Comparison of ENCODE assay signal across 14 cellular contexts in the genomic region with DNA sequence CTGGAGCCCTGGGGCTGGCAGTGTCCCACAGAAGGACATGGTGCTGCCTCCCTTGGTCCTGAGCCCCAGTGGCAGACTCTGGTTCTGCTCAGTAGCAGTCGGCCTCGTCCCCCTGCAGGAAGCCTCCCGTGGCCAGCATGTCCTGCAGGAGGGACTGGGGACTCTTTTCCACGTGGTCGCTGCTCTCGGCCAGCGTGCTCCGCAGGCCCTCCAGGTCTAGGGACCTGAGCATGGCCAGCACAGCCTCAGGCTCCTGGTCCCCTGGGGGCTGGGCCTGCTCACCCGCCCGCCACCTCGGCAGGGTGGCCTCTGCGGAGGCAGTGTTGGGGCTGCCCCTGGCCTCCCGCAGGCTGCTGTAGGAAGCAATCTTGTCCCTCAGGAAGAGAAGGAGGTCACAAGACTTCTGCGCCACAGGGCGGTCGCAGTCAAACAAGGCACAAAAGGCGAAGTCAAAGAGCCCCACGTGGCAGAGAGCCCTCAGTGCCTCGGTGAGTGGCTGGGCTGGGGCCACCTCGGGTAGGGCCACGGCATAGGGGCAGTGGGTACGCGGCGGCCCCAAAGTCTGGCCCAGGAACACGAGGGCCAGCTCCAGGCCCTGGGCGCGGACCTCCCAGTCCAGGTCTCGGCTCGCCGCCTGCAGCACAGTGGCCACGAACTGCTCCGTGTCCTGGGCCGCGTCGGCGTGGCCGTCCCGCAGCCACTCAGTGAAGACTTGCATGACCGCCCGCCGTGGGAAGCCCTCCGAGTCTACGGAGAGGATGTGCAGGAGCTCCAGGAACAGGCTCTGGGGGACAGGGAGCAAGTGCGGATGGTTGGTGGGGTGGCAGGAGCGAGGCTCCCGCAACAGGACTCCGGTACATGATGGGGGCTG. TPM values are rescaled to one million over a fixed set of nuclear protein-coding genes. Genes with fewer than 3 reads are reported as not detected.
DNase-seq lines count a peak whose midpoint lies in the region; ATAC-seq, FAIRE-seq and TF ChIP-seq lines count a peak whose summit lies in the region.
"Had no signal": no experiment of that assay in that cellular context is flagged by ENCODE, and none has a peak within 500 bp of the region (broad histone marks: within the 10 kb centered on the region; RNA-seq: fewer than 3 reads in every experiment).

No MANE protein-coding gene starts in this region.

- H3K27ac ChIP-seq in GM12878 (ENCODE audit: control insufficient read depth, insufficient read depth) (no peak overlapping the region), right lobe of liver (no peak overlapping the region), upper lobe of right lung (no peak overlapping the region)
- H3K27ac ChIP-seq: ascending aorta, thyroid gland had no signal

- WGBS in GM12878 (ENCODE audit: insufficient coverage, insufficient replicate concordance, low lambda C conversion rate, missing lambda C conversion rate), result 94% methylated on average over 47 of the region's 47 CpGs
- WGBS in right lobe of liver (ENCODE audit: insufficient coverage, low coverage, low lambda C conversion rate, missing lambda C conversion rate), result no CpG with 5 or more reads among the region's 47 CpGs

- H3K36me3 Mint-ChIP-seq in activated naive CD8-positive, alpha-beta T cell treated with anti-CD3 and anti-CD28 coated beads, Interleukin-2, amount 10 ng/mL, durations not matched to agents 7 days and 5 days, result no peaks in the 10 kb centered on the region
- H3K36me3 Mint-ChIP-seq in activated naive CD8-positive, alpha-beta T cell treated with anti-CD3 and anti-CD28 coated beads for 36 hours, result peaks cover 2% of the 10 kb centered on the region

- POLR2A ChIA-PET in activated naive CD8-positive, alpha-beta T cell treated with anti-CD3 and anti-CD28 coated beads, Interleukin-2, amount 10 ng/mL, durations not matched to agents 7 days and 5 days (lab: Charles Lee), result interaction anchor here (1.1 kb wide), 1 partner anchor 16 kb away, joined by 3 read pairs; no protein-coding TSS in a partner anchor
- POLR2A ChIA-PET in GM12878 (lab: Charles Lee), result no interaction called here

- DNase-seq in activated naive CD8-positive, alpha-beta T cell treated with anti-CD3 and anti-CD28 coated beads, Interleukin-2, amount 10 ng/mL, durations not matched to agents 7 days and 5 days, result peak; percentile 32
- no peak for DNase-seq in activated naive CD8-positive, alpha-beta T cell treated with anti-CD3 and anti-CD28 coated beads for 36 hours
- DNase-seq in GM12878 (ENCODE audit: low read depth, low spot score) (no peak), right lobe of liver (peak in 2 of 3 donors; percentile 28 to 51), upper lobe of right lung (peak; percentile 65), EL (no peak)
- DNase-seq: activated CD4-positive, alpha-beta T cell treated with anti-CD3 and anti-CD28 coated beads for 1 hour; activated T-cell treated with anti-CD3 and anti-CD28 coated beads, Interleukin-2, amount 50 U/mL, for 1 hour; foreskin melanocyte; thyroid gland had no signal

- H3K4me1 Mint-ChIP-seq in activated naive CD8-positive, alpha-beta T cell treated with anti-CD3 and anti-CD28 coated beads, Interleukin-2, amount 10 ng/mL, durations not matched to agents 7 days and 5 days, result no peaks in the 10 kb centered on the region
- no peaks in the 10 kb centered on the region for H3K4me1 Mint-ChIP-seq in activated naive CD8-positive, alpha-beta T cell treated with anti-CD3 and anti-CD28 coated beads for 36 hours

- H3K9me3 Mint-ChIP-seq in activated naive CD8-positive, alpha-beta T cell treated with anti-CD3 and anti-CD28 coated beads, Interleukin-2, amount 10 ng/mL, durations not matched to agents 7 days and 5 days, result no peaks in the 10 kb centered on the region
- no peaks in the 10 kb centered on the region for H3K9me3 Mint-ChIP-seq in activated naive CD8-positive, alpha-beta T cell treated with anti-CD3 and anti-CD28 coated beads for 36 hours

- H3K4me2 ChIP-seq in GM12878 (ENCODE audit: control insufficient read depth, insufficient read depth), result no peak overlapping the region

- RAD21 ChIA-PET in GM12878 (lab: Charles Lee; ENCODE audit: unreplicated experiment), result no interaction called here

- CTCF ChIA-PET in GM12878 (lab: Yijun Ruan, JAX), result no interaction called here

- H3K36me3 ChIP-seq in GM12878 (ENCODE audit: control insufficient read depth in 2 of 2, insufficient read depth in 2 of 2, low read length in 1 of 2) (peaks cover 0 to 16% of the 10 kb centered on the region in 2 experiments; a peak in 2 of 4 replicates), right lobe of liver (peaks cover 0 to 28% (median 2%) of the 10 kb centered on the region in 4 donors), upper lobe of right lung (peaks cover 50% of the 10 kb centered on the region)

- SMC1A ChIA-PET in GM12878 (lab: Charles Lee; ENCODE audit: uncharacterized antibody, unreplicated experiment), result no interaction called here

- TF ChIP-seq RAD21 in GM12878 (IDR thresholded peaks at IDR 0.05; ENCODE audit: insufficient read depth, low read depth, low read length), result no peak

- H3K4me3 ChIP-seq in GM12878 (no peak overlapping the region), right lobe of liver (no peak overlapping the region), upper lobe of right lung (no peak overlapping the region)
- H3K4me3 ChIP-seq: ascending aorta, thyroid gland had no signal

- TF ChIP-seq POLR2A in GM12878 (IDR thresholded peaks at IDR 0.05; ENCODE audit: low read depth, low read length) (no peak; the same call in 1 of the 2 replicates), right lobe of liver (IDR thresholded peaks at IDR 0.05) (no peak)

- TF ChIP-seq EP300 in GM12878 (IDR thresholded peaks at IDR 0.05; ENCODE audit: borderline replicate concordance in 1 of 2, control insufficient read depth in 1 of 2, low read depth in 2 of 2, low read length in 2 of 2), result no peak

- TF ChIP-seq CTCF in GM12878 (IDR thresholded peaks at IDR 0.05 in 2 of 3, conservative IDR thresholded peaks at IDR 0.05 in 1 of 3; ENCODE audit: control insufficient read depth in 2 of 3, extremely low read depth in 1 of 3, insufficient read depth in 1 of 3, low read depth in 3 of 3, low read length in 3 of 3) (no peak), right lobe of liver (IDR thresholded peaks at IDR 0.05) (no peak), upper lobe of right lung (IDR thresholded peaks at IDR 0.05) (no peak)

- no peak for FAIRE-seq in GM12878 (lab: Jason Lieb, UNC)
- FAIRE-seq: islet of Langerhans had no signal

- no peak overlapping the region for H2AFZ ChIP-seq in GM12878 (ENCODE audit: control insufficient read depth, low read depth, low read length)

- H3K4me1 ChIP-seq in GM12878 (ENCODE audit: control insufficient read depth, insufficient read depth, low read length) (no peaks in the 10 kb centered on the region), right lobe of liver (no peaks in the 10 kb centered on the region), upper lobe of right lung (no peaks in the 10 kb centered on the region)
- H3K4me1 ChIP-seq: ascending aorta, thyroid gland had no signal

- H3K27me3 ChIP-seq in GM12878 (replicated peaks in 1 of 2; ENCODE audit: control insufficient read depth in 2 of 2, insufficient read depth in 2 of 2, low read length in 1 of 2) (no peaks in the 10 kb centered on the region), right lobe of liver (no peaks in the 10 kb centered on the region), upper lobe of right lung (no peaks in the 10 kb centered on the region)
- H3K27me3 ChIP-seq: ascending aorta, thyroid gland had no signal

- H4K20me1 ChIP-seq in GM12878 (ENCODE audit: control insufficient read depth, insufficient read depth), result no peaks in the 10 kb centered on the region

- no peak overlapping the region for H3K9ac ChIP-seq in GM12878 (ENCODE audit: control insufficient read depth, insufficient read depth, low read length)

- TSS peak; percentile 68 for BruUV-seq in GM12878 (replicated peaks; lab: Mats Ljungman, UMichigan)

- intact Hi-C loops in GM12878 (cut with micrococcal nuclease; ENCODE audit: unreplicated experiment), result no loop called here
- intact Hi-C loops in right lobe of liver (cut with DNase I), result no loop called here
- intact Hi-C loops in upper lobe of right lung (cut with DNase I), result no loop called here

- in situ Hi-C loops in GM12878 (cut with MboI), result no loop called here

- no peaks in the 10 kb centered on the region for H3K79me2 ChIP-seq in GM12878 (ENCODE audit: control insufficient read depth, insufficient read depth, low read length)

- no peak overlapping the region for H3K4me3 Mint-ChIP-seq in activated naive CD8-positive, alpha-beta T cell treated with anti-CD3 and anti-CD28 coated beads, Interleukin-2, amount 10 ng/mL, durations not matched to agents 7 days and 5 days
- H3K4me3 Mint-ChIP-seq in activated naive CD8-positive, alpha-beta T cell treated with anti-CD3 and anti-CD28 coated beads for 36 hours, result no peak overlapping the region

- no peak overlapping the region for H3K27ac Mint-ChIP-seq in activated naive CD8-positive, alpha-beta T cell treated with anti-CD3 and anti-CD28 coated beads, Interleukin-2, amount 10 ng/mL, durations not matched to agents 7 days and 5 days
- H3K27ac Mint-ChIP-seq in activated naive CD8-positive, alpha-beta T cell treated with anti-CD3 and anti-CD28 coated beads for 36 hours, result no peak overlapping the region

- no peaks in the 10 kb centered on the region for H3K9me3 ChIP-seq in GM12878 (replicated peaks; ENCODE audit: control insufficient read depth, insufficient read depth, low read length)
- H3K9me3 ChIP-seq in right lobe of liver, result no peaks in the 10 kb centered on the region
- H3K9me3 ChIP-seq in upper lobe of right lung, result no peaks in the 10 kb centered on the region
- H3K9me3 ChIP-seq: ascending aorta, thyroid gland had no signal

- no peak for ATAC-seq in activated naive CD8-positive, alpha-beta T cell treated with anti-CD3 and anti-CD28 coated beads, Interleukin-2, amount 10 ng/mL, durations not matched to agents 7 days and 5 days (ENCODE audit: low read depth)
- ATAC-seq in GM12878 (no peak), right lobe of liver (peak in 2 of 4 donors; percentile 6 to 16), upper lobe of right lung (no peak), HG03175 (IDR thresholded peaks at IDR 0.05; ENCODE audit: unreplicated experiment) (no peak), GM21367 (IDR thresholded peaks at IDR 0.05; ENCODE audit: unreplicated experiment) (no peak)

- no peaks in the 10 kb centered on the region for H3K27me3 Mint-ChIP-seq in activated naive CD8-positive, alpha-beta T cell treated with anti-CD3 and anti-CD28 coated beads, Interleukin-2, amount 10 ng/mL, durations not matched to agents 7 days and 5 days
- H3K27me3 Mint-ChIP-seq in activated naive CD8-positive, alpha-beta T cell treated with anti-CD3 and anti-CD28 coated beads for 36 hours, result no peaks in the 10 kb centered on the region

RNA-seq across cellular contexts. Expression of gene BRAT1, which starts 17.1 kb away (rescaled TPM):
- 10 to 100 TPM; 33.5 to 40.1 TPM for total RNA-seq in activated naive CD8-positive, alpha-beta T cell treated with anti-CD3 and anti-CD28 coated beads, Interleukin-2, amount 10 ng/mL, durations not matched to agents 7 days and 5 days
- total RNA-seq in activated naive CD8-positive, alpha-beta T cell treated with anti-CD3 and anti-CD28 coated beads for 36 hours, result 10 to 100 TPM; 36.4 to 37.8 TPM
- 26.3 and 30.6 TPM in 2 replicates for total RNA-seq in GM12878 (2013; cell fraction: nucleolus; rRNA removed)
- total RNA-seq in GM12878 (2014; rRNA removed) (27.2 and 35.2 TPM in 2 replicates), GM12878 (2014; rRNA removed; fragmentation: Illumina TruSeq; extraction: Trizol) (4.1 and 5.2 TPM in 2 replicates), GM12878 (2021) (31.0 and 32.8 TPM in 2 replicates), right lobe of liver (10 to 100 TPM; 11.1 to 25.9 (median 14.8) TPM), upper lobe of right lung (24.1 TPM)
- polyA plus RNA-seq in GM12878 (2011; ENCODE audit: low read depth), result 4.9 TPM
- polyA plus RNA-seq in GM12878 (2011; rRNA removed) (2.9 and 8.1 TPM in 2 replicates), GM12878 (2014; fragmentation: Illumina TruSeq; extraction: Trizol) (0.76 and 3.3 TPM in 2 replicates), GM12878 (2014; fragmentation: Nextera tagmentation; extraction: Ambion mirVana) (under 1 TPM; 0.13 to 0.68 TPM), GM12878 (2014; rRNA removed) (23.8 and 32.6 TPM in 2 replicates), GM12878 (2016; fragmentation: Nextera tagmentation; extraction: Ambion mirVana) (10 to 100 TPM; 43.6 to 53.3 TPM)
- 13.5 and 22.0 TPM in 2 replicates for polyA plus RNA-seq in GM12878 (2011; cell fraction: cytosol; rRNA removed)
- polyA plus RNA-seq in GM12878 (2011; cell fraction: nucleus; rRNA removed), result 101 and 131 TPM in 2 replicates
- 16.8 and 17.2 TPM in 2 replicates for polyA plus RNA-seq in GM12878 (2012)
- polyA minus RNA-seq in GM12878 (2011; rRNA and poly(A)+ RNA removed), result 3.9 and 12.8 TPM in 2 replicates
- 9.5 and 9.9 TPM in 2 replicates for polyA minus RNA-seq in GM12878 (2011; cell fraction: cytosol; rRNA and poly(A)+ RNA removed)
- 10.8 and 17.3 TPM in 2 replicates for polyA minus RNA-seq in GM12878 (2011; cell fraction: nucleus; rRNA and poly(A)+ RNA removed)

RNA-seq across cellular contexts. Expression of gene LFNG, which starts 18.6 kb away (rescaled TPM):
- 100 to 1,000 TPM; 115 to 121 TPM for total RNA-seq in activated naive CD8-positive, alpha-beta T cell treated with anti-CD3 and anti-CD28 coated beads, Interleukin-2, amount 10 ng/mL, durations not matched to agents 7 days and 5 days
- total RNA-seq in activated naive CD8-positive, alpha-beta T cell treated with anti-CD3 and anti-CD28 coated beads for 36 hours, result 10 to 100 TPM; 21.0 to 25.8 TPM
- 6.2 and 7.0 TPM in 2 replicates for total RNA-seq in GM12878 (2013; cell fraction: nucleolus; rRNA removed)
- total RNA-seq in GM12878 (2014; rRNA removed) (0.11 and 0.68 TPM in 2 replicates), GM12878 (2014; rRNA removed; fragmentation: Illumina TruSeq; extraction: Trizol) (0.22 and 0.23 TPM in 2 replicates), GM12878 (2021) (0.62 and 0.80 TPM in 2 replicates), right lobe of liver (1 to 10 TPM; 1.0 to 4.3 (median 1.7) TPM), upper lobe of right lung (35.4 TPM)
- not detected for polyA plus RNA-seq in GM12878 (2011; ENCODE audit: low read depth)
- polyA plus RNA-seq in GM12878 (2011; rRNA removed) (0.33 and 0.43 TPM in 2 replicates), GM12878 (2014; fragmentation: Illumina TruSeq; extraction: Trizol) (0.15 TPM in 1 of 2 replicates, not detected in the other), GM12878 (2014; fragmentation: Nextera tagmentation; extraction: Ambion mirVana) (under 1 TPM; 0.09 to 0.18 TPM), GM12878 (2014; rRNA removed) (0.68 and 0.81 TPM in 2 replicates), GM12878 (2016; fragmentation: Nextera tagmentation; extraction: Ambion mirVana) (not detected)
- 0.48 and 0.51 TPM in 2 replicates for polyA plus RNA-seq in GM12878 (2011; cell fraction: cytosol; rRNA removed)
- 1.6 and 1.7 TPM in 2 replicates for polyA plus RNA-seq in GM12878 (2011; cell fraction: nucleus; rRNA removed)
- polyA plus RNA-seq in GM12878 (2012), result 0.15 and 0.35 TPM in 2 replicates
- polyA minus RNA-seq in GM12878 (2011; rRNA and poly(A)+ RNA removed), result 0.15 and 0.26 TPM in 2 replicates
- not detected in 2 replicates for polyA minus RNA-seq in GM12878 (2011; cell fraction: cytosol; rRNA and poly(A)+ RNA removed)
- 0.73 and 2.0 TPM in 2 replicates for polyA minus RNA-seq in GM12878 (2011; cell fraction: nucleus; rRNA and poly(A)+ RNA removed)

RNA-seq across cellular contexts. Expression of gene IQCE, which starts 20.6 kb away (rescaled TPM):
- total RNA-seq in activated naive CD8-positive, alpha-beta T cell treated with anti-CD3 and anti-CD28 coated beads, Interleukin-2, amount 10 ng/mL, durations not matched to agents 7 days and 5 days, result 10 to 100 TPM in 1 of 2 experiments, 1 to 10 TPM in 1; 8.3 to 10.0 TPM
- total RNA-seq in activated naive CD8-positive, alpha-beta T cell treated with anti-CD3 and anti-CD28 coated beads for 36 hours, result 1 to 10 TPM; 5.4 to 6.1 TPM
- 15.3 and 19.5 TPM in 2 replicates for total RNA-seq in GM12878 (2013; cell fraction: nucleolus; rRNA removed)
- total RNA-seq in GM12878 (2014; rRNA removed) (3.7 and 4.3 TPM in 2 replicates), GM12878 (2014; rRNA removed; fragmentation: Illumina TruSeq; extraction: Trizol) (2.3 and 2.5 TPM in 2 replicates), GM12878 (2021) (7.9 and 8.1 TPM in 2 replicates), right lobe of liver (1 to 10 TPM; 3.7 to 7.0 (median 4.0) TPM), upper lobe of right lung (22.2 TPM)
- polyA plus RNA-seq in GM12878 (2011; ENCODE audit: low read depth), result 0.75 TPM
- polyA plus RNA-seq in GM12878 (2011; rRNA removed) (2.8 and 3.7 TPM in 2 replicates), GM12878 (2014; fragmentation: Illumina TruSeq; extraction: Trizol) (3.0 and 3.1 TPM in 2 replicates), GM12878 (2014; fragmentation: Nextera tagmentation; extraction: Ambion mirVana) (under 1 TPM; 0.37 to 0.45 TPM), GM12878 (2014; rRNA removed) (5.6 and 6.1 TPM in 2 replicates), GM12878 (2016; fragmentation: Nextera tagmentation; extraction: Ambion mirVana) (1 to 10 TPM; 5.8 to 5.9 TPM)
- polyA plus RNA-seq in GM12878 (2011; cell fraction: cytosol; rRNA removed), result 2.9 and 3.7 TPM in 2 replicates
- polyA plus RNA-seq in GM12878 (2011; cell fraction: nucleus; rRNA removed), result 13.7 and 15.4 TPM in 2 replicates
- 2.0 and 2.6 TPM in 2 replicates for polyA plus RNA-seq in GM12878 (2012)
- polyA minus RNA-seq in GM12878 (2011; rRNA and poly(A)+ RNA removed), result 2.5 and 4.9 TPM in 2 replicates
- 1.1 and 3.7 TPM in 2 replicates for polyA minus RNA-seq in GM12878 (2011; cell fraction: cytosol; rRNA and poly(A)+ RNA removed)
- 3.4 and 6.5 TPM in 2 replicates for polyA minus RNA-seq in GM12878 (2011; cell fraction: nucleus; rRNA and poly(A)+ RNA removed)

Comparison
In these comparisons a context has a peak if more than half of its experiments do, and no peak if none do; other contexts are left out.
1. DNase-seq: peak in activated naive CD8-positive, alpha-beta T cell treated with anti-CD3 and anti-CD28 coated beads, Interleukin-2, amount 10 ng/mL, durations not matched to agents 7 days and 5 days (single experiment), right lobe of liver (2 of 3) and upper lobe of right lung (single experiment); none in activated naive CD8-positive, alpha-beta T cell treated with anti-CD3 and anti-CD28 coated beads for 36 hours (single experiment), GM12878 (single experiment) and EL (single experiment).